In genomic region chr9:73024601-73025034, GRCh38 we compare ENCODE assay signal across 1 cellular context.
TF ChIP-seq lines count a peak whose summit lies in the region.

No MANE protein-coding gene starts in this region.

TF ChIP-seq in K562, 482 proteins besides CTCF, POLR2A, EP300 and RAD21 (continued from another document and continues in another):
- TF ChIP-seq ZNF280B (CRISPR knock-in tag; IDR thresholded peaks at IDR 0.05) (no peak), ZNF77 (CRISPR knock-in tag; IDR thresholded peaks at IDR 0.05) (no peak), XRCC3 (IDR thresholded peaks at IDR 0.05) (no peak), MAFK (IDR thresholded peaks at IDR 0.05; ENCODE audit: low read length) (no peak), CLOCK (CRISPR knock-in tag; IDR thresholded peaks at IDR 0.05; ENCODE audit: borderline replicate concordance) (no peak), SIN3B (IDR thresholded peaks at IDR 0.05; ENCODE audit: low read depth) (no peak), TRIM28 (IDR thresholded peaks at IDR 0.05) (peak; percentile 69), TBP (optimal IDR thresholded peaks at IDR 0.05; ENCODE audit: low read depth, low read length) (no peak), E2F8 (IDR thresholded peaks at IDR 0.05; ENCODE audit: low read depth, partially characterized antibody) (no peak), CREM (IDR thresholded peaks at IDR 0.05; ENCODE audit: low read depth) (peak; percentile 78), SMARCA4 (IDR thresholded peaks at IDR 0.05) (peak; percentile 98), TOE1 (IDR thresholded peaks at IDR 0.05; ENCODE audit: borderline replicate concordance) (peak; percentile 77; the same call in 1 of the 2 replicates), TOE1 (CRISPR knock-in tag; IDR thresholded peaks at IDR 0.05; ENCODE audit: borderline replicate concordance, low read depth) (no peak), HINFP (tag; conservative IDR thresholded peaks at IDR 0.05; ENCODE audit: low read depth) (no peak), ZNF785 (CRISPR knock-in tag; IDR thresholded peaks at IDR 0.05) (no peak), ZNF512 (tag; IDR thresholded peaks at IDR 0.05) (no peak), SIN3A (IDR thresholded peaks at IDR 0.05; ENCODE audit: borderline replicate concordance in 2 of 2, control insufficient read depth in 1 of 2, low read depth in 2 of 2, low read length in 2 of 2) (no peak), NR1H2 (CRISPR knock-in tag; IDR thresholded peaks at IDR 0.05) (no peak), PURB (CRISPR knock-in tag; IDR thresholded peaks at IDR 0.05; ENCODE audit: low read depth) (no peak), FOSL1 (tag; conservative IDR thresholded peaks at IDR 0.05) (peak; percentile 96), PRDM10 (IDR thresholded peaks at IDR 0.05; ENCODE audit: partially characterized antibody) (no peak), XRCC4 (IDR thresholded peaks at IDR 0.05; ENCODE audit: extremely low read depth, insufficient read depth, insufficient read length) (no peak), NFE2 (IDR thresholded peaks at IDR 0.05; ENCODE audit: low read depth) (peak; percentile 78), RBM39 (optimal IDR thresholded peaks at IDR 0.05; ENCODE audit: low read depth, low read length) (no peak), CHAMP1 (IDR thresholded peaks at IDR 0.05) (peak; percentile 96), MTA2 (IDR thresholded peaks at IDR 0.05; ENCODE audit: low read depth) (peak; percentile 98), NR0B1 (IDR thresholded peaks at IDR 0.05; ENCODE audit: partially characterized antibody) (no peak), HCFC1 (IDR thresholded peaks at IDR 0.05; ENCODE audit: low read depth, low read length) (no peak), NKRF (IDR thresholded peaks at IDR 0.05; ENCODE audit: borderline replicate concordance) (no peak), CGGBP1 (CRISPR knock-in tag; IDR thresholded peaks at IDR 0.05) (0 out of 2 replicates have a peak, but pooled peaks have one; percentile 19), ARHGAP35 (IDR thresholded peaks at IDR 0.05; ENCODE audit: partially characterized antibody) (no peak), MAFF (IDR thresholded peaks at IDR 0.05; ENCODE audit: low read length) (no peak; the same call in 1 of the 2 replicates)
